In the genomic region with DNA sequence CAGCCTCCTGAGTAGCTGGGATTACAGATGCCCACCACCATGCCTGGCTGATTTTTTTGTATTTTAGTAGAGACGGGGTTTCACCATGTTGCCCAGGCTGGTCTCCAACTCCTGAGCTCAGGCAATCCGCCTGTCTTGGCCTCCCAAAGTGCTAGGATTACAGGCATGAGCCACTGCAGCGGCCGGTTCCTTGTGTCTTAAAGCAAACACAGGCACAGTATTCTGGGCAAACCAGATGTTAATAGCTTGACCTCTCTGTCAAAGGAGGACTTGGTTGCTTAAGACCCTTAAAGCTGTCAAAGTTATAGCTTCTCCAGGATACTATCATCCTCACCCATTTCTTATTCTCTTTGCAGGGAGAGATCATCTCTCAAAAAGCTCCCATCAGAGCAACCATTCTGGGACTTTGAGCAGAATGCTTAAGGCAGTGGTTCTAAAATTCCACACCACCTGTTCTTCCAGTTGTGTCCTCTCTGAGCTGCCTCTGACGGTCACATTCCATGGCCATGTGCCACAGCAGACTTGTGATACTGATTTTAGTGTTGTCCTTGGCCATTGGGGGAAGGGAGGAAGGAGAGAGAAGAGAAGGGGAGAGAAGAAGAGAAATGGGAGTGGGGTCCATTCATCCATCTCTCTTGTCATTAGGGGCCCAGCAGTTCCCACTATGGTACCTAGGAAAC, we compare ENCODE assay signal across 1 cellular context.
TF ChIP-seq lines count a peak whose summit lies in the region.

No MANE protein-coding gene starts in this region.

TF ChIP-seq in HCT116, 20 proteins besides CTCF, POLR2A, EP300 and RAD21:
- TF ChIP-seq TCF7L2 (IDR thresholded peaks at IDR 0.05; ENCODE audit: borderline replicate concordance, extremely low read depth, insufficient read depth, insufficient read length) (no peak), CEBPB (IDR thresholded peaks at IDR 0.05; ENCODE audit: low read depth) (no peak), EGR1 (IDR thresholded peaks at IDR 0.05; ENCODE audit: low read depth) (no peak), SP1 (IDR thresholded peaks at IDR 0.05; ENCODE audit: low read depth) (no peak; the same call in 1 of the 2 replicates), EZH2phosphoT487 (IDR thresholded peaks at IDR 0.05; ENCODE audit: borderline replicate concordance) (no peak), YY1 (IDR thresholded peaks at IDR 0.05; ENCODE audit: extremely low read depth, insufficient replicate concordance, low read depth, low read length) (no peak), ELF1 (IDR thresholded peaks at IDR 0.05; ENCODE audit: borderline replicate concordance, low read depth) (no peak), FOSL1 (IDR thresholded peaks at IDR 0.05; ENCODE audit: low read depth) (no peak), JUND (IDR thresholded peaks at IDR 0.05) (no peak), SRF (IDR thresholded peaks at IDR 0.05; ENCODE audit: low read depth) (no peak), SIN3A (IDR thresholded peaks at IDR 0.05; ENCODE audit: low read depth) (no peak), POLR2AphosphoS5 (IDR thresholded peaks at IDR 0.05; ENCODE audit: low read depth, low read length) (no peak), EZH2 (IDR thresholded peaks at IDR 0.05) (no peak), CBX3 (IDR thresholded peaks at IDR 0.05; ENCODE audit: low read depth) (no peak), ZNF274 (IDR thresholded peaks at IDR 0.05; ENCODE audit: low read depth, low read length) (no peak), ZFX (IDR thresholded peaks at IDR 0.05) (no peak)
- TF ChIP-seq, protein P1, sequence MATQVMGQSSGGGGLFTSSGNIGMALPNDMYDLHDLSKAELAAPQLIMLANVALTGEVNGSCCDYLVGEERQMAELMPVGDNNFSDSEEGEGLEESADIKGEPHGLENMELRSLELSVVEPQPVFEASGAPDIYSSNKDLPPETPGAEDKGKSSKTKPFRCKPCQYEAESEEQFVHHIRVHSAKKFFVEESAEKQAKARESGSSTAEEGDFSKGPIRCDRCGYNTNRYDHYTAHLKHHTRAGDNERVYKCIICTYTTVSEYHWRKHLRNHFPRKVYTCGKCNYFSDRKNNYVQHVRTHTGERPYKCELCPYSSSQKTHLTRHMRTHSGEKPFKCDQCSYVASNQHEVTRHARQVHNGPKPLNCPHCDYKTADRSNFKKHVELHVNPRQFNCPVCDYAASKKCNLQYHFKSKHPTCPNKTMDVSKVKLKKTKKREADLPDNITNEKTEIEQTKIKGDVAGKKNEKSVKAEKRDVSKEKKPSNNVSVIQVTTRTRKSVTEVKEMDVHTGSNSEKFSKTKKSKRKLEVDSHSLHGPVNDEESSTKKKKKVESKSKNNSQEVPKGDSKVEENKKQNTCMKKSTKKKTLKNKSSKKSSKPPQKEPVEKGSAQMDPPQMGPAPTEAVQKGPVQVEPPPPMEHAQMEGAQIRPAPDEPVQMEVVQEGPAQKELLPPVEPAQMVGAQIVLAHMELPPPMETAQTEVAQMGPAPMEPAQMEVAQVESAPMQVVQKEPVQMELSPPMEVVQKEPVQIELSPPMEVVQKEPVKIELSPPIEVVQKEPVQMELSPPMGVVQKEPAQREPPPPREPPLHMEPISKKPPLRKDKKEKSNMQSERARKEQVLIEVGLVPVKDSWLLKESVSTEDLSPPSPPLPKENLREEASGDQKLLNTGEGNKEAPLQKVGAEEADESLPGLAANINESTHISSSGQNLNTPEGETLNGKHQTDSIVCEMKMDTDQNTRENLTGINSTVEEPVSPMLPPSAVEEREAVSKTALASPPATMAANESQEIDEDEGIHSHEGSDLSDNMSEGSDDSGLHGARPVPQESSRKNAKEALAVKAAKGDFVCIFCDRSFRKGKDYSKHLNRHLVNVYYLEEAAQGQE (IDR thresholded peaks at IDR 0.05; ENCODE audit: low read depth), result no peak
- TF ChIP-seq, protein P2, sequence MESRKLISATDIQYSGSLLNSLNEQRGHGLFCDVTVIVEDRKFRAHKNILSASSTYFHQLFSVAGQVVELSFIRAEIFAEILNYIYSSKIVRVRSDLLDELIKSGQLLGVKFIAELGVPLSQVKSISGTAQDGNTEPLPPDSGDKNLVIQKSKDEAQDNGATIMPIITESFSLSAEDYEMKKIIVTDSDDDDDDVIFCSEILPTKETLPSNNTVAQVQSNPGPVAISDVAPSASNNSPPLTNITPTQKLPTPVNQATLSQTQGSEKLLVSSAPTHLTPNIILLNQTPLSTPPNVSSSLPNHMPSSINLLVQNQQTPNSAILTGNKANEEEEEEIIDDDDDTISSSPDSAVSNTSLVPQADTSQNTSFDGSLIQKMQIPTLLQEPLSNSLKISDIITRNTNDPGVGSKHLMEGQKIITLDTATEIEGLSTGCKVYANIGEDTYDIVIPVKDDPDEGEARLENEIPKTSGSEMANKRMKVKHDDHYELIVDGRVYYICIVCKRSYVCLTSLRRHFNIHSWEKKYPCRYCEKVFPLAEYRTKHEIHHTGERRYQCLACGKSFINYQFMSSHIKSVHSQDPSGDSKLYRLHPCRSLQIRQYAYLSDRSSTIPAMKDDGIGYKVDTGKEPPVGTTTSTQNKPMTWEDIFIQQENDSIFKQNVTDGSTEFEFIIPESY (IDR thresholded peaks at IDR 0.05; ENCODE audit: extremely low read depth, insufficient replicate concordance, low read length), result no peak
- TF ChIP-seq, protein P3, sequence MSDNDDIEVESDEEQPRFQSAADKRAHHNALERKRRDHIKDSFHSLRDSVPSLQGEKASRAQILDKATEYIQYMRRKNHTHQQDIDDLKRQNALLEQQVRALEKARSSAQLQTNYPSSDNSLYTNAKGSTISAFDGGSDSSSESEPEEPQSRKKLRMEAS (IDR thresholded peaks at IDR 0.05), result no peak
- TF ChIP-seq, protein P4, sequence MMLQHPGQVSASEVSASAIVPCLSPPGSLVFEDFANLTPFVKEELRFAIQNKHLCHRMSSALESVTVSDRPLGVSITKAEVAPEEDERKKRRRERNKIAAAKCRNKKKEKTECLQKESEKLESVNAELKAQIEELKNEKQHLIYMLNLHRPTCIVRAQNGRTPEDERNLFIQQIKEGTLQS (IDR thresholded peaks at IDR 0.05), result no peak
